In genomic region chr15:58676766-58677165, GRCh38 we compare ENCODE assay signal across 28 cellular contexts.
"Had no signal": no experiment of that assay in that cellular context is flagged by ENCODE, and none has a peak within 500 bp of the region (broad histone marks: within the 10 kb centered on the region; RNA-seq: fewer than 3 reads in every experiment).

No MANE protein-coding gene starts in this region.

- H3K9me3 ChIP-seq: body of pancreas, breast epithelium had no signal

- H3K36me3 ChIP-seq: breast epithelium had no signal

- ATAC-seq: activated CD8-positive, alpha-beta T cell treated with anti-CD3 and anti-CD28 coated beads for 36 hours; activated T-cell treated with anti-CD3 and anti-CD28 coated beads, Interleukin-2, amount 50 U/mL, for 72 hours; body of pancreas; K562; PC-3; Right ventricle myocardium inferior had no signal

- H3K4me3 Mint-ChIP-seq: activated CD8-positive, alpha-beta T cell treated with anti-CD3 and anti-CD28 coated beads for 36 hours; activated naive CD4-positive, alpha-beta T cell treated with anti-CD3 and anti-CD28 coated beads, Interleukin-2, amount 50 U/mL, for 24 hours; activated naive CD8-positive, alpha-beta T cell treated with anti-CD3 and anti-CD28 coated beads, Interleukin-2, amount 10 ng/mL, durations not matched to agents 7 days and 5 days; activated T-cell treated with anti-CD3 and anti-CD28 coated beads, Interleukin-2, amount 50 U/mL, for 72 hours had no signal

- DNase-seq: activated CD4-positive, alpha-beta T cell treated with anti-CD3 and anti-CD28 coated beads for 1 hour; activated CD4-positive, alpha-beta T cell treated with anti-CD3 and anti-CD28 coated beads for 48 hours; activated CD4-positive, CD25-positive, alpha-beta regulatory T cell; activated CD8-positive, alpha-beta T cell treated with anti-CD3 and anti-CD28 coated beads for 36 hours; activated gamma-delta T cell; activated naive CD4-positive, alpha-beta T cell treated with Interleukin-2 at 50 U/mL for 16 hours; activated naive CD8-positive, alpha-beta T cell treated with anti-CD3 and anti-CD28 coated beads, Interleukin-2, amount 10 ng/mL, durations not matched to agents 7 days and 5 days; activated T-cell treated with anti-CD3 and anti-CD28 coated beads, Interleukin-2, amount 50 U/mL, for 1 hour; activated T-cell treated with anti-CD3 and anti-CD28 coated beads, Interleukin-2, amount 50 U/mL, for 72 hours; amygdala; body of pancreas; NCI-H1105; NCI-H1417 treated with DMSO at 0.1 percent for 48 hours; NCI-H187 treated with DMSO at 0.1 percent for 48 hours; NCI-H2081; NCI-H345; NCI-H524 treated with DMSO at 0.1 percent for 48 hours; PC-3; SW 1271; T-helper 1 cell; T1000; WERI-Rb-1 had no signal

- H3K4me3 ChIP-seq: body of pancreas, breast epithelium, K562 had no signal

- H3K27ac Mint-ChIP-seq: activated CD8-positive, alpha-beta T cell treated with anti-CD3 and anti-CD28 coated beads for 36 hours; activated naive CD4-positive, alpha-beta T cell treated with anti-CD3 and anti-CD28 coated beads, Interleukin-2, amount 50 U/mL, for 24 hours; activated naive CD8-positive, alpha-beta T cell treated with anti-CD3 and anti-CD28 coated beads, Interleukin-2, amount 10 ng/mL, durations not matched to agents 7 days and 5 days; activated T-cell treated with anti-CD3 and anti-CD28 coated beads, Interleukin-2, amount 50 U/mL, for 72 hours; activated T-helper 2 cell treated with anti-CD3 and anti-CD28 coated beads, Interferon-gamma antibody, Interleukin-2, Interleukin-4, amounts not matched to agents 10 μg/mL and 5 μg/mL and 100 μg/mL, durations not matched to agents 14 hours and 24 hours and 36 hours had no signal

- H3K27me3 ChIP-seq: body of pancreas, breast epithelium had no signal

- H3K27ac ChIP-seq: body of pancreas, breast epithelium, RWPE1, WERI-Rb-1 had no signal

- H3K27me3 Mint-ChIP-seq: activated CD8-positive, alpha-beta T cell treated with anti-CD3 and anti-CD28 coated beads for 36 hours; activated naive CD4-positive, alpha-beta T cell treated with anti-CD3 and anti-CD28 coated beads, Interleukin-2, amount 50 U/mL, for 24 hours; activated naive CD8-positive, alpha-beta T cell treated with anti-CD3 and anti-CD28 coated beads, Interleukin-2, amount 10 ng/mL, durations not matched to agents 7 days and 5 days had no signal

- H3K4me1 ChIP-seq: body of pancreas, breast epithelium had no signal

- H3K9me3 Mint-ChIP-seq: activated CD8-positive, alpha-beta T cell treated with anti-CD3 and anti-CD28 coated beads for 36 hours; activated naive CD4-positive, alpha-beta T cell treated with anti-CD3 and anti-CD28 coated beads, Interleukin-2, amount 50 U/mL, for 24 hours; activated naive CD8-positive, alpha-beta T cell treated with anti-CD3 and anti-CD28 coated beads, Interleukin-2, amount 10 ng/mL, durations not matched to agents 7 days and 5 days; activated T-cell treated with anti-CD3 and anti-CD28 coated beads, Interleukin-2, amount 50 U/mL, for 72 hours; activated T-helper 2 cell treated with anti-CD3 and anti-CD28 coated beads, Interferon-gamma antibody, Interleukin-2, Interleukin-4, amounts not matched to agents 10 μg/mL and 5 μg/mL and 100 μg/mL, durations not matched to agents 14 hours and 24 hours and 36 hours had no signal
